Comparison of ENCODE assay signal across 26 cellular contexts in genomic region chr3:61073532-61073931, GRCh38.
"Had no signal": no experiment of that assay in that cellular context is flagged by ENCODE, and none has a peak within 500 bp of the region (broad histone marks: within the 10 kb centered on the region; RNA-seq: fewer than 3 reads in every experiment).

No MANE protein-coding gene starts in this region.

- DNase-seq: naive thymus-derived CD4-positive, alpha-beta T cell; natural killer cell; nucleus accumbens; pancreas; right cardiac atrium; small intestine; spleen; stimulated activated CD4-positive, alpha-beta T cell treated with anti-CD3 and anti-CD28 coated beads, Interleukin-12 subunit alpha, Interleukin-12 subunit beta, amount 100 ng/mL, for 4 hours; stimulated activated CD4-positive, alpha-beta T cell treated with anti-CD3 and anti-CD28 coated beads, Interleukin-1b, Interleukin-23, amount 100 ng/mL, for 48 hours; stimulated activated CD4-positive, alpha-beta T cell treated with anti-CD3 and anti-CD28 coated beads, Interleukin-4, amount 100 ng/mL, for 1 hour; stimulated activated CD4-positive, alpha-beta T cell treated with anti-CD3 and anti-CD28 coated beads, Interleukin-4, amount 100 ng/mL, for 4 hours; stimulated activated CD8-positive, alpha-beta memory T cell treated with anti-CD3 and anti-CD28 coated beads, Interleukin-4, amount 100 ng/mL, for 48 hours; stimulated activated naive CD4-positive, alpha-beta T cell; stimulated activated naive CD8-positive, alpha-beta T cell treated with anti-CD3 and anti-CD28 coated beads, Interleukin-15, amount 100 ng/mL, for 72 hours; stimulated activated naive CD8-positive, alpha-beta T cell treated with anti-CD3 and anti-CD28 coated beads, Interleukin-15, Interleukin-2, amounts not matched to agents 100 U/mL and 50 U/mL, for 24 hours; substantia nigra; testis; tibial artery; transverse colon; upper lobe of right lung; uterus had no signal

- H3K4me3 Mint-ChIP-seq: naive thymus-derived CD4-positive, alpha-beta T cell; natural killer cell; nephron; neural crest cell; stimulated activated memory B cell treated with anti-CD40 and anti-IgM and Interleukin-4, amounts not matched to agents 10 μg/mL and 1 μg/mL and 100 μg/mL, for 72 hours; stimulated activated naive CD8-positive, alpha-beta T cell treated with anti-CD3 and anti-CD28 coated beads, Interleukin-15, amount 100 ng/mL, for 72 hours; type B pancreatic cell had no signal

- H3K4me1 Mint-ChIP-seq: naive thymus-derived CD4-positive, alpha-beta T cell; natural killer cell; nephron; stimulated activated memory B cell treated with anti-CD40 and anti-IgM and Interleukin-4, amounts not matched to agents 10 μg/mL and 1 μg/mL and 100 μg/mL, for 72 hours; stimulated activated naive CD8-positive, alpha-beta T cell treated with anti-CD3 and anti-CD28 coated beads, Interleukin-15, amount 100 ng/mL, for 72 hours had no signal

- H3K27ac Mint-ChIP-seq: naive thymus-derived CD4-positive, alpha-beta T cell; natural killer cell; nephron; stimulated activated memory B cell treated with anti-CD40 and anti-IgM and Interleukin-4, amounts not matched to agents 10 μg/mL and 1 μg/mL and 100 μg/mL, for 72 hours; stimulated activated naive CD8-positive, alpha-beta T cell treated with anti-CD3 and anti-CD28 coated beads, Interleukin-15, amount 100 ng/mL, for 72 hours; type B pancreatic cell had no signal

- H3K27me3 Mint-ChIP-seq: naive thymus-derived CD4-positive, alpha-beta T cell; stimulated activated memory B cell treated with anti-CD40 and anti-IgM and Interleukin-4, amounts not matched to agents 10 μg/mL and 1 μg/mL and 100 μg/mL, for 72 hours; stimulated activated naive CD8-positive, alpha-beta T cell treated with anti-CD3 and anti-CD28 coated beads, Interleukin-15, amount 100 ng/mL, for 72 hours; type B pancreatic cell had no signal

- ATAC-seq: naive thymus-derived CD4-positive, alpha-beta T cell; natural killer cell; pancreas; right cardiac atrium; sciatic nerve; stimulated activated memory B cell treated with anti-CD40 and anti-IgM and Interleukin-4, amounts not matched to agents 10 μg/mL and 1 μg/mL and 100 μg/mL, for 72 hours; stimulated activated naive CD8-positive, alpha-beta T cell treated with anti-CD3 and anti-CD28 coated beads, Interleukin-15, amount 100 ng/mL, for 72 hours; stimulated activated naive CD8-positive, alpha-beta T cell treated with anti-CD3 and anti-CD28 coated beads, Interleukin-15, Interleukin-2, amounts not matched to agents 100 U/mL and 50 U/mL, for 24 hours; upper lobe of right lung had no signal

- H3K9me3 Mint-ChIP-seq: nephron; neural crest cell; stimulated activated memory B cell treated with anti-CD40 and anti-IgM and Interleukin-4, amounts not matched to agents 10 μg/mL and 1 μg/mL and 100 μg/mL, for 72 hours; stimulated activated naive CD8-positive, alpha-beta T cell treated with anti-CD3 and anti-CD28 coated beads, Interleukin-15, amount 100 ng/mL, for 72 hours; type B pancreatic cell had no signal

- H3K36me3 Mint-ChIP-seq: natural killer cell; stimulated activated memory B cell treated with anti-CD40 and anti-IgM and Interleukin-4, amounts not matched to agents 10 μg/mL and 1 μg/mL and 100 μg/mL, for 72 hours had no signal
